12 cellular contexts compared by ENCODE assay signal in genomic region chrX:154541589-154541895, GRCh38. TPM values are rescaled to one million over a fixed set of nuclear protein-coding genes. Genes with fewer than 3 reads are reported as not detected.
DNase-seq lines count a peak whose midpoint lies in the region; ATAC-seq, FAIRE-seq and TF ChIP-seq lines count a peak whose summit lies in the region.
"Had no signal": no experiment of that assay in that cellular context is flagged by ENCODE, and none has a peak within 500 bp of the region (broad histone marks: within the 10 kb centered on the region; RNA-seq: fewer than 3 reads in every experiment).

No MANE protein-coding gene starts in this region.

- peak overlapping the region; percentile 95 for H3K27ac Mint-ChIP-seq in activated CD4-positive, alpha-beta T cell treated with anti-CD3 and anti-CD28 coated beads for 36 hours
- H3K27ac Mint-ChIP-seq in activated naive CD8-positive, alpha-beta T cell treated with anti-CD3 and anti-CD28 coated beads for 36 hours: peak overlapping the region; percentile 97

- no peak for TF ChIP-seq RAD21 in HepG2 (CRISPR knock-in tag; IDR thresholded peaks at IDR 0.05)

- BruUV-seq in HepG2 (replicated peaks; lab: Mats Ljungman, UMichigan): TSS peak; percentile 17

- peak overlapping the region; percentile 54 to 78 (median 72); a peak in 5 of 6 replicates for H3K4me3 ChIP-seq in HepG2 (replicated peaks in 1 of 3; ENCODE audit: insufficient read depth in 1 of 3, low read depth in 2 of 3, low read length in 3 of 3)
- H3K4me3 ChIP-seq: MG63 had no signal

- no peak overlapping the region for H2AFZ ChIP-seq in HepG2 (ENCODE audit: low read length)

- peaks cover 39% of the 10 kb centered on the region for H3K4me1 Mint-ChIP-seq in activated CD4-positive, alpha-beta T cell treated with anti-CD3 and anti-CD28 coated beads for 36 hours
- peaks cover 42% of the 10 kb centered on the region for H3K4me1 Mint-ChIP-seq in activated naive CD8-positive, alpha-beta T cell treated with anti-CD3 and anti-CD28 coated beads for 36 hours

- H3K4me3 Mint-ChIP-seq in activated CD4-positive, alpha-beta T cell treated with anti-CD3 and anti-CD28 coated beads for 36 hours: no peak overlapping the region
- peak overlapping the region; percentile 84 for H3K4me3 Mint-ChIP-seq in activated naive CD8-positive, alpha-beta T cell treated with anti-CD3 and anti-CD28 coated beads for 36 hours

- POLR2A ChIA-PET in activated CD4-positive, alpha-beta T cell treated with anti-CD3 and anti-CD28 coated beads for 36 hours (lab: Charles Lee): no interaction called here
- POLR2A ChIA-PET in HepG2 (lab: Yijun Ruan, JAX): interaction anchor here (0.6 to 4.0 kb wide), 12 partner anchors 12 to 171 kb away, joined by 3 to 38 read pairs (median 14); partner anchors contain the start of genes DNASE1L1, EMD, FAM3A and FLNA

- WGBS in HepG2 (ENCODE audit: low lambda C conversion rate): no CpG with 5 or more reads among the region's 5 CpGs

- FAIRE-seq in HepG2 (lab: Jason Lieb, UNC): no peak
- FAIRE-seq: G401.6 had no signal

- no peaks in the 10 kb centered on the region for H3K9me3 ChIP-seq in HepG2 (ENCODE audit: low read length)
- H3K9me3 ChIP-seq: MG63 had no signal

- intact Hi-C loops in activated CD4-positive, alpha-beta T cell treated with anti-CD3 and anti-CD28 coated beads for 36 hours (cut with DNase I, micrococcal nuclease): no loop called here
- intact Hi-C loops in HepG2 (cut with micrococcal nuclease; ENCODE audit: unreplicated experiment): no loop called here

- peak overlapping the region; percentile 96 for H3K9ac ChIP-seq in HepG2 (ENCODE audit: insufficient read depth, low read depth, low read length)

- peak overlapping the region; percentile 93 for H3K4me2 ChIP-seq in HepG2 (ENCODE audit: low read depth, low read length)

- no peak for DNase-seq in activated CD4-positive, alpha-beta T cell treated with anti-CD3 and anti-CD28 coated beads for 36 hours
- DNase-seq in activated CD4-positive, alpha-beta T cell treated with anti-CD3 and anti-CD28 coated beads, Interleukin-2, amount 50 U/mL, for 4 hours: no peak
- no peak for DNase-seq in activated naive CD8-positive, alpha-beta T cell treated with anti-CD3 and anti-CD28 coated beads for 36 hours
- no peak for DNase-seq in HepG2 (ENCODE audit: low spot score)
- DNase-seq in NCI-H2171 (lab: John Stamatoyannopoulos, UW): no peak
- no peak for DNase-seq in NK-92 (lab: John Stamatoyannopoulos, UW; ENCODE audit: unreplicated experiment)
- DNase-seq: 8988T had no signal

- H3K27ac ChIP-seq in HepG2 (ENCODE audit: extremely low read length, insufficient read depth, low read length) (peak overlapping the region; percentile 100), temporal lobe (ENCODE audit: low read depth, low read length) (peak overlapping the region; percentile 78)

- TF ChIP-seq EP300 in HepG2 (IDR thresholded peaks at IDR 0.05; ENCODE audit: low read depth in 2 of 2, low read length in 2 of 2) (no peak), HepG2 (CRISPR knock-in tag; IDR thresholded peaks at IDR 0.05; ENCODE audit: borderline replicate concordance) (no peak)

- TF ChIP-seq POLR2A in HepG2 (IDR thresholded peaks at IDR 0.05; ENCODE audit: insufficient read depth in 1 of 2, low read depth in 2 of 2, low read length in 2 of 2): no peak

- no peak for ATAC-seq in activated CD4-positive, alpha-beta T cell treated with anti-CD3 and anti-CD28 coated beads for 36 hours
- ATAC-seq in HepG2 (no peak), HG03139 (IDR thresholded peaks at IDR 0.05; ENCODE audit: unreplicated experiment) (no peak)

- peaks cover 18% of the 10 kb centered on the region for H3K36me3 Mint-ChIP-seq in activated CD4-positive, alpha-beta T cell treated with anti-CD3 and anti-CD28 coated beads for 36 hours (ENCODE audit: low read depth)
- peaks cover 38% of the 10 kb centered on the region for H3K36me3 Mint-ChIP-seq in activated naive CD8-positive, alpha-beta T cell treated with anti-CD3 and anti-CD28 coated beads for 36 hours

- in situ Hi-C loops in HepG2 (cut with HindIII; ENCODE audit: extremely low pct_ligation_motif_present, low pct_unique_long_range_greater_than_20kb): loop anchor here (25.0 kb wide), 1 partner anchor 129 kb away; the partner anchor contains the start of genes DNASE1L1 and TAFAZZIN

- H4K20me1 ChIP-seq in HepG2 (ENCODE audit: insufficient read depth, low read length): 0 out of 2 replicates have a peak, but pooled peaks cover 6% of the 10 kb centered on the region

- H3K36me3 ChIP-seq in HepG2 (replicated peaks in 1 of 2; ENCODE audit: control insufficient read depth in 1 of 2, insufficient read depth in 2 of 2, low read length in 2 of 2): 0 out of 5 replicates have a peak, but pooled peaks cover 0 to 5% of the 10 kb centered on the region in 2 experiments

- H3K79me2 ChIP-seq in HepG2 (ENCODE audit: insufficient read depth, low read length): peaks cover 34% of the 10 kb centered on the region

- no peaks in the 10 kb centered on the region for H3K9me3 Mint-ChIP-seq in activated CD4-positive, alpha-beta T cell treated with anti-CD3 and anti-CD28 coated beads for 36 hours (ENCODE audit: low read depth)
- H3K9me3 Mint-ChIP-seq in activated naive CD8-positive, alpha-beta T cell treated with anti-CD3 and anti-CD28 coated beads for 36 hours: no peaks in the 10 kb centered on the region
- H3K9me3 Mint-ChIP-seq: T-helper 2 cell treated with Interferon-gamma antibody and Interleukin-4, amounts not matched to agents 5 μg/mL and 100 μg/mL, for 36 hours had no signal

- CTCF ChIA-PET in activated CD4-positive, alpha-beta T cell treated with anti-CD3 and anti-CD28 coated beads for 36 hours (lab: Charles Lee): interaction anchor here (0.7 to 0.8 kb wide), 2 partner anchors 207 to 567 kb away, joined by 3 read pairs; no protein-coding TSS in a partner anchor
- CTCF ChIA-PET in HepG2 (lab: Yijun Ruan, JAX; ENCODE audit: low intra/inter-chr PET ratio, low total read pairs): no interaction called here

- H3K27me3 ChIP-seq in HepG2 (ENCODE audit: control insufficient read depth in 1 of 2, insufficient read depth in 2 of 2, low read length in 2 of 2): no peaks in the 10 kb centered on the region; a peak in 1 of 5 replicates
- H3K27me3 ChIP-seq: MG63 had no signal

- H3K27me3 Mint-ChIP-seq in activated CD4-positive, alpha-beta T cell treated with anti-CD3 and anti-CD28 coated beads for 36 hours: no peaks in the 10 kb centered on the region
- no peaks in the 10 kb centered on the region for H3K27me3 Mint-ChIP-seq in activated naive CD8-positive, alpha-beta T cell treated with anti-CD3 and anti-CD28 coated beads for 36 hours

- no peak for TF ChIP-seq CTCF in HepG2 (CRISPR knock-in tag; IDR thresholded peaks at IDR 0.05)

- peaks cover 66% of the 10 kb centered on the region for H3K4me1 ChIP-seq in HepG2 (ENCODE audit: insufficient read depth, low read length)

RNA-seq across cellular contexts. Expression of gene G6PD, which starts 5.1 kb away (rescaled TPM):
- total RNA-seq in activated CD4-positive, alpha-beta T cell treated with anti-CD3 and anti-CD28 coated beads for 36 hours: 10 to 100 TPM; 63.1 to 72.5 TPM
- total RNA-seq in activated naive CD8-positive, alpha-beta T cell treated with anti-CD3 and anti-CD28 coated beads for 36 hours: 10 to 100 TPM; 89.9 to 92.4 TPM
- total RNA-seq in HepG2 (2016; rRNA removed; fragmentation: Illumina TruSeq; extraction: Trizol): 28.8 and 44.6 TPM in 2 replicates
- total RNA-seq in HepG2 (2016; cell fraction: cytosol; rRNA removed; fragmentation: Illumina TruSeq; extraction: Trizol; ENCODE audit: low read depth): 31.2 and 32.2 TPM in 2 replicates
- total RNA-seq in HepG2 (2016; cell fraction: insoluble cytoplasmic fraction; rRNA removed; fragmentation: Illumina TruSeq; extraction: Trizol): 31.8 and 35.7 TPM in 2 replicates
- 17.4 and 19.0 TPM in 2 replicates for total RNA-seq in HepG2 (2016; cell fraction: membrane; rRNA removed; fragmentation: Illumina TruSeq; extraction: Trizol)
- total RNA-seq in HepG2 (2016; cell fraction: nucleus; rRNA removed; fragmentation: Illumina TruSeq; extraction: Trizol): 29.9 and 30.0 TPM in 2 replicates
- 18.8 and 19.5 TPM in 2 replicates for polyA plus RNA-seq in HepG2 (2011; rRNA removed)
- polyA plus RNA-seq in HepG2 (2011; cell fraction: cytosol; rRNA removed): 10.6 and 13.2 TPM in 2 replicates
- 56.3 and 68.9 TPM in 2 replicates for polyA plus RNA-seq in HepG2 (2011; cell fraction: nucleus; rRNA removed)
- polyA plus RNA-seq in HepG2 (2012): 42.2 and 78.7 TPM in 2 replicates
- 20.7 and 21.1 TPM in 2 replicates for polyA plus RNA-seq in HepG2 (2016; cell fraction: cytosol; fragmentation: Illumina TruSeq; extraction: Trizol; ENCODE audit: low read depth)
- polyA plus RNA-seq in HepG2 (2016; cell fraction: insoluble cytoplasmic fraction; fragmentation: Illumina TruSeq; extraction: Trizol; ENCODE audit: low read depth): 81.5 and 118 TPM in 2 replicates
- polyA plus RNA-seq in HepG2 (2016; cell fraction: membrane; fragmentation: Illumina TruSeq; extraction: Trizol; ENCODE audit: low read depth): 27.9 and 29.6 TPM in 2 replicates
- polyA plus RNA-seq in HepG2 (2016; cell fraction: nucleus; fragmentation: Illumina TruSeq; extraction: Trizol; ENCODE audit: insufficient read depth, low read depth): 75.8 and 80.5 TPM in 2 replicates
- 44.6 and 150 TPM in 2 replicates for polyA minus RNA-seq in HepG2 (2011; rRNA and poly(A)+ RNA removed; ENCODE audit: low replicate concordance)
- 19.2 and 20.1 TPM in 2 replicates for polyA minus RNA-seq in HepG2 (2011; cell fraction: cytosol; rRNA and poly(A)+ RNA removed)
- 21.4 and 32.2 TPM in 2 replicates for polyA minus RNA-seq in HepG2 (2011; cell fraction: nucleus; rRNA and poly(A)+ RNA removed)
- total RNA-seq in temporal lobe: 17.9 TPM

RNA-seq across cellular contexts. Expression of gene IKBKG, which starts 5.9 kb away (rescaled TPM):
- 10 to 100 TPM; 32.7 to 33.0 TPM for total RNA-seq in activated CD4-positive, alpha-beta T cell treated with anti-CD3 and anti-CD28 coated beads for 36 hours
- 10 to 100 TPM; 31.1 to 32.5 TPM for total RNA-seq in activated naive CD8-positive, alpha-beta T cell treated with anti-CD3 and anti-CD28 coated beads for 36 hours
- total RNA-seq in HepG2 (2016; rRNA removed; fragmentation: Illumina TruSeq; extraction: Trizol): 26.5 and 30.6 TPM in 2 replicates
- total RNA-seq in HepG2 (2016; cell fraction: cytosol; rRNA removed; fragmentation: Illumina TruSeq; extraction: Trizol; ENCODE audit: low read depth): 5.0 and 5.2 TPM in 2 replicates
- 23.9 and 32.1 TPM in 2 replicates for total RNA-seq in HepG2 (2016; cell fraction: insoluble cytoplasmic fraction; rRNA removed; fragmentation: Illumina TruSeq; extraction: Trizol)
- 8.3 and 8.6 TPM in 2 replicates for total RNA-seq in HepG2 (2016; cell fraction: membrane; rRNA removed; fragmentation: Illumina TruSeq; extraction: Trizol)
- 26.2 and 29.8 TPM in 2 replicates for total RNA-seq in HepG2 (2016; cell fraction: nucleus; rRNA removed; fragmentation: Illumina TruSeq; extraction: Trizol)
- polyA plus RNA-seq in HepG2 (2011; rRNA removed): 44.3 and 57.9 TPM in 2 replicates
- polyA plus RNA-seq in HepG2 (2011; cell fraction: cytosol; rRNA removed): 37.0 and 45.4 TPM in 2 replicates
- 220 and 234 TPM in 2 replicates for polyA plus RNA-seq in HepG2 (2011; cell fraction: nucleus; rRNA removed)
- polyA plus RNA-seq in HepG2 (2012): 20.6 and 37.0 TPM in 2 replicates
- polyA plus RNA-seq in HepG2 (2016; cell fraction: cytosol; fragmentation: Illumina TruSeq; extraction: Trizol; ENCODE audit: low read depth): 3.9 TPM in 2 replicates
- polyA plus RNA-seq in HepG2 (2016; cell fraction: insoluble cytoplasmic fraction; fragmentation: Illumina TruSeq; extraction: Trizol; ENCODE audit: low read depth): 24.9 and 29.4 TPM in 2 replicates
- 6.6 and 6.7 TPM in 2 replicates for polyA plus RNA-seq in HepG2 (2016; cell fraction: membrane; fragmentation: Illumina TruSeq; extraction: Trizol; ENCODE audit: low read depth)
- 63.5 and 67.1 TPM in 2 replicates for polyA plus RNA-seq in HepG2 (2016; cell fraction: nucleus; fragmentation: Illumina TruSeq; extraction: Trizol; ENCODE audit: insufficient read depth, low read depth)
- 19.1 and 42.7 TPM in 2 replicates for polyA minus RNA-seq in HepG2 (2011; rRNA and poly(A)+ RNA removed; ENCODE audit: low replicate concordance)
- 17.9 and 20.8 TPM in 2 replicates for polyA minus RNA-seq in HepG2 (2011; cell fraction: cytosol; rRNA and poly(A)+ RNA removed)
- 36.8 and 37.0 TPM in 2 replicates for polyA minus RNA-seq in HepG2 (2011; cell fraction: nucleus; rRNA and poly(A)+ RNA removed)
- total RNA-seq in temporal lobe: 4.2 TPM

RNA-seq across cellular contexts. Expression of gene FAM3A, which starts 25.5 kb away (rescaled TPM):
- 10 to 100 TPM; 27.6 to 30.5 TPM for total RNA-seq in activated CD4-positive, alpha-beta T cell treated with anti-CD3 and anti-CD28 coated beads for 36 hours
- 10 to 100 TPM; 26.8 to 27.3 TPM for total RNA-seq in activated naive CD8-positive, alpha-beta T cell treated with anti-CD3 and anti-CD28 coated beads for 36 hours
- total RNA-seq in HepG2 (2016; rRNA removed; fragmentation: Illumina TruSeq; extraction: Trizol) (6.7 and 11.2 TPM in 2 replicates), temporal lobe (8.4 TPM)
- total RNA-seq in HepG2 (2016; cell fraction: cytosol; rRNA removed; fragmentation: Illumina TruSeq; extraction: Trizol; ENCODE audit: low read depth): 6.0 and 6.7 TPM in 2 replicates
- 6.9 and 11.7 TPM in 2 replicates for total RNA-seq in HepG2 (2016; cell fraction: insoluble cytoplasmic fraction; rRNA removed; fragmentation: Illumina TruSeq; extraction: Trizol)
- 11.4 and 13.2 TPM in 2 replicates for total RNA-seq in HepG2 (2016; cell fraction: membrane; rRNA removed; fragmentation: Illumina TruSeq; extraction: Trizol)
- 8.6 and 11.3 TPM in 2 replicates for total RNA-seq in HepG2 (2016; cell fraction: nucleus; rRNA removed; fragmentation: Illumina TruSeq; extraction: Trizol)
- 22.7 and 26.0 TPM in 2 replicates for polyA plus RNA-seq in HepG2 (2011; rRNA removed)
- polyA plus RNA-seq in HepG2 (2011; cell fraction: cytosol; rRNA removed): 20.0 and 31.3 TPM in 2 replicates
- polyA plus RNA-seq in HepG2 (2011; cell fraction: nucleus; rRNA removed): 76.1 and 87.3 TPM in 2 replicates
- 11.8 and 16.0 TPM in 2 replicates for polyA plus RNA-seq in HepG2 (2012)
- polyA plus RNA-seq in HepG2 (2016; cell fraction: cytosol; fragmentation: Illumina TruSeq; extraction: Trizol; ENCODE audit: low read depth): 9.5 and 10.6 TPM in 2 replicates
- polyA plus RNA-seq in HepG2 (2016; cell fraction: insoluble cytoplasmic fraction; fragmentation: Illumina TruSeq; extraction: Trizol; ENCODE audit: low read depth): 6.1 and 11.2 TPM in 2 replicates
- polyA plus RNA-seq in HepG2 (2016; cell fraction: membrane; fragmentation: Illumina TruSeq; extraction: Trizol; ENCODE audit: low read depth): 11.5 and 11.8 TPM in 2 replicates
- polyA plus RNA-seq in HepG2 (2016; cell fraction: nucleus; fragmentation: Illumina TruSeq; extraction: Trizol; ENCODE audit: insufficient read depth, low read depth): 22.0 and 23.9 TPM in 2 replicates
- 22.5 and 32.8 TPM in 2 replicates for polyA minus RNA-seq in HepG2 (2011; rRNA and poly(A)+ RNA removed; ENCODE audit: low replicate concordance)
- polyA minus RNA-seq in HepG2 (2011; cell fraction: cytosol; rRNA and poly(A)+ RNA removed): 9.7 and 11.3 TPM in 2 replicates
- polyA minus RNA-seq in HepG2 (2011; cell fraction: nucleus; rRNA and poly(A)+ RNA removed): 5.7 and 7.8 TPM in 2 replicates

RNA-seq across cellular contexts. Expression of gene CTAG1A, which starts 43.4 kb away (rescaled TPM):
- total RNA-seq in activated CD4-positive, alpha-beta T cell treated with anti-CD3 and anti-CD28 coated beads for 36 hours: not detected
- total RNA-seq in activated naive CD8-positive, alpha-beta T cell treated with anti-CD3 and anti-CD28 coated beads for 36 hours: not detected
- total RNA-seq in HepG2 (2016; rRNA removed; fragmentation: Illumina TruSeq; extraction: Trizol) (not detected in 2 replicates), temporal lobe (not detected)
- not detected in 2 replicates for total RNA-seq in HepG2 (2016; cell fraction: cytosol; rRNA removed; fragmentation: Illumina TruSeq; extraction: Trizol; ENCODE audit: low read depth)
- not detected in 2 replicates for total RNA-seq in HepG2 (2016; cell fraction: insoluble cytoplasmic fraction; rRNA removed; fragmentation: Illumina TruSeq; extraction: Trizol)
- total RNA-seq in HepG2 (2016; cell fraction: membrane; rRNA removed; fragmentation: Illumina TruSeq; extraction: Trizol): not detected in 2 replicates
- not detected in 2 replicates for total RNA-seq in HepG2 (2016; cell fraction: nucleus; rRNA removed; fragmentation: Illumina TruSeq; extraction: Trizol)
- polyA plus RNA-seq in HepG2 (2011; rRNA removed): not detected in 2 replicates
- polyA plus RNA-seq in HepG2 (2011; cell fraction: cytosol; rRNA removed): not detected in 2 replicates
- not detected in 2 replicates for polyA plus RNA-seq in HepG2 (2011; cell fraction: nucleus; rRNA removed)
- polyA plus RNA-seq in HepG2 (2012): not detected in 2 replicates
- polyA plus RNA-seq in HepG2 (2016; cell fraction: cytosol; fragmentation: Illumina TruSeq; extraction: Trizol; ENCODE audit: low read depth): not detected in 2 replicates
- not detected in 2 replicates for polyA plus RNA-seq in HepG2 (2016; cell fraction: insoluble cytoplasmic fraction; fragmentation: Illumina TruSeq; extraction: Trizol; ENCODE audit: low read depth)
- polyA plus RNA-seq in HepG2 (2016; cell fraction: membrane; fragmentation: Illumina TruSeq; extraction: Trizol; ENCODE audit: low read depth): not detected in 2 replicates
- not detected in 2 replicates for polyA plus RNA-seq in HepG2 (2016; cell fraction: nucleus; fragmentation: Illumina TruSeq; extraction: Trizol; ENCODE audit: insufficient read depth, low read depth)
- not detected in 2 replicates for polyA minus RNA-seq in HepG2 (2011; rRNA and poly(A)+ RNA removed; ENCODE audit: low replicate concordance)
- polyA minus RNA-seq in HepG2 (2011; cell fraction: cytosol; rRNA and poly(A)+ RNA removed): not detected in 2 replicates
- not detected in 2 replicates for polyA minus RNA-seq in HepG2 (2011; cell fraction: nucleus; rRNA and poly(A)+ RNA removed)

RNA-seq across cellular contexts. Expression of gene SLC10A3, which starts 51.1 kb away (rescaled TPM):
- 10 to 100 TPM; 10.4 to 11.3 TPM for total RNA-seq in activated CD4-positive, alpha-beta T cell treated with anti-CD3 and anti-CD28 coated beads for 36 hours
- total RNA-seq in activated naive CD8-positive, alpha-beta T cell treated with anti-CD3 and anti-CD28 coated beads for 36 hours: 10 to 100 TPM; 18.0 to 19.0 TPM
- 10.1 and 10.8 TPM in 2 replicates for total RNA-seq in HepG2 (2016; rRNA removed; fragmentation: Illumina TruSeq; extraction: Trizol)
- total RNA-seq in HepG2 (2016; cell fraction: cytosol; rRNA removed; fragmentation: Illumina TruSeq; extraction: Trizol; ENCODE audit: low read depth): 9.0 and 10.7 TPM in 2 replicates
- total RNA-seq in HepG2 (2016; cell fraction: insoluble cytoplasmic fraction; rRNA removed; fragmentation: Illumina TruSeq; extraction: Trizol): 7.1 and 10.6 TPM in 2 replicates
- total RNA-seq in HepG2 (2016; cell fraction: membrane; rRNA removed; fragmentation: Illumina TruSeq; extraction: Trizol): 19.7 and 23.5 TPM in 2 replicates
- 5.5 and 5.9 TPM in 2 replicates for total RNA-seq in HepG2 (2016; cell fraction: nucleus; rRNA removed; fragmentation: Illumina TruSeq; extraction: Trizol)
- 11.5 and 13.7 TPM in 2 replicates for polyA plus RNA-seq in HepG2 (2011; rRNA removed)
- 12.8 and 15.4 TPM in 2 replicates for polyA plus RNA-seq in HepG2 (2011; cell fraction: cytosol; rRNA removed)
- 12.0 and 13.6 TPM in 2 replicates for polyA plus RNA-seq in HepG2 (2011; cell fraction: nucleus; rRNA removed)
- 7.8 and 12.5 TPM in 2 replicates for polyA plus RNA-seq in HepG2 (2012)
- 16.2 and 21.3 TPM in 2 replicates for polyA plus RNA-seq in HepG2 (2016; cell fraction: cytosol; fragmentation: Illumina TruSeq; extraction: Trizol; ENCODE audit: low read depth)
- polyA plus RNA-seq in HepG2 (2016; cell fraction: insoluble cytoplasmic fraction; fragmentation: Illumina TruSeq; extraction: Trizol; ENCODE audit: low read depth): 14.1 and 15.3 TPM in 2 replicates
- polyA plus RNA-seq in HepG2 (2016; cell fraction: membrane; fragmentation: Illumina TruSeq; extraction: Trizol; ENCODE audit: low read depth): 27.8 and 30.6 TPM in 2 replicates
- 13.1 TPM in 2 replicates for polyA plus RNA-seq in HepG2 (2016; cell fraction: nucleus; fragmentation: Illumina TruSeq; extraction: Trizol; ENCODE audit: insufficient read depth, low read depth)
- 21.1 and 41.7 TPM in 2 replicates for polyA minus RNA-seq in HepG2 (2011; rRNA and poly(A)+ RNA removed; ENCODE audit: low replicate concordance)
- 6.5 and 11.1 TPM in 2 replicates for polyA minus RNA-seq in HepG2 (2011; cell fraction: cytosol; rRNA and poly(A)+ RNA removed)
- 2.3 and 2.5 TPM in 2 replicates for polyA minus RNA-seq in HepG2 (2011; cell fraction: nucleus; rRNA and poly(A)+ RNA removed)
- total RNA-seq in temporal lobe: 2.2 TPM
